10 cellular contexts compared by ENCODE assay signal in genomic region chr5:40677456-40677855, GRCh38. TPM values are rescaled to one million over a fixed set of nuclear protein-coding genes. Genes with fewer than 3 reads are reported as not detected.
DNase-seq lines count a peak whose midpoint lies in the region; ATAC-seq and TF ChIP-seq lines count a peak whose summit lies in the region.
"Had no signal": no experiment of that assay in that cellular context is flagged by ENCODE, and none has a peak within 500 bp of the region (broad histone marks: within the 10 kb centered on the region; RNA-seq: fewer than 3 reads in every experiment).

No MANE protein-coding gene starts in this region.

- 0 out of 2 replicates have a peak, but pooled peaks cover 9% of the 10 kb centered on the region for H3F3A ChIP-seq in GM23338 (replicated peaks; ENCODE audit: low read depth)

- no peaks in the 10 kb centered on the region for H3K9me2 ChIP-seq in GM23338 (ENCODE audit: insufficient read depth)

- H3K4me3 ChIP-seq in GM23338 (no peak overlapping the region), SJSA1 (peak overlapping the region; percentile 74; the same call in 1 of the 2 replicates), esophagus muscularis mucosa (peak overlapping the region in 1 of 4 donors; percentile 61), gastrocnemius medialis (no peak overlapping the region)
- H3K4me3 ChIP-seq: neural progenitor cell had no signal

- TF ChIP-seq POLR2A in esophagus muscularis mucosa (IDR thresholded peaks at IDR 0.05; ENCODE audit: low read depth) (no peak), gastrocnemius medialis (IDR thresholded peaks at IDR 0.05) (no peak), GM18505 (IDR thresholded peaks at IDR 0.05; ENCODE audit: borderline replicate concordance, extremely low read depth, insufficient read depth, insufficient read length) (no peak)

- ATAC-seq in GM23338 = no peak
- no peak for ATAC-seq in gastrocnemius medialis
- no peak for ATAC-seq in GM18505 (IDR thresholded peaks at IDR 0.05; ENCODE audit: unreplicated experiment)

- H3K36me3 Mint-ChIP-seq in GM23338 (ENCODE audit: low read depth) = no peaks in the 10 kb centered on the region
- H3K36me3 Mint-ChIP-seq: neural progenitor cell had no signal

- in situ Hi-C loops in gastrocnemius medialis (cut with MboI; ENCODE audit: low sequenced_read_pairs in 4 of 4) = loop anchor here in 3 of 4 donors (25.0 kb wide), 3 partner anchors 290 to 1090 kb away; no protein-coding TSS in a partner anchor

- H3K4me2 ChIP-seq in GM23338 = no peak overlapping the region
- H3K4me2 ChIP-seq: neural progenitor cell had no signal

- DNase-seq in GM23338 (ENCODE audit: low spot score) = no peak
- DNase-seq in SJSA1 (ENCODE audit: low read depth in 1 of 2, low spot score in 2 of 2) = no peak
- DNase-seq in esophagus muscularis mucosa (ENCODE audit: extremely low spot score) = no peak
- no peak for DNase-seq in gastrocnemius medialis
- no peak for DNase-seq in DMS53 treated with DMSO at 0.1 percent for 48 hours (lab: John Stamatoyannopoulos, UW; ENCODE audit: unreplicated experiment)
- no peak for DNase-seq in NCI-H1417 (lab: John Stamatoyannopoulos, UW)
- DNase-seq in amniotic stem cell (lab: John Stamatoyannopoulos, UW) = no peak
- DNase-seq: dorsolateral prefrontal cortex had no signal

- 0 out of 3 replicates have a peak overlapping the region, but pooled peaks have one; percentile 18 for H3K4me3 Mint-ChIP-seq in GM23338
- H3K4me3 Mint-ChIP-seq: neural progenitor cell had no signal

- H3K9me3 ChIP-seq in SJSA1 (replicated peaks) = 0 out of 2 replicates have a peak, but pooled peaks cover 6% of the 10 kb centered on the region
- no peaks in the 10 kb centered on the region for H3K9me3 ChIP-seq in esophagus muscularis mucosa
- no peaks in the 10 kb centered on the region for H3K9me3 ChIP-seq in gastrocnemius medialis

- no peak for TF ChIP-seq EP300 in esophagus muscularis mucosa (IDR thresholded peaks at IDR 0.05)

- H3K9me3 Mint-ChIP-seq in GM23338 = peaks cover 2% of the 10 kb centered on the region; the same call in 1 of the 3 replicates
- H3K9me3 Mint-ChIP-seq: neural progenitor cell had no signal

- H4K20me1 ChIP-seq in GM23338 (replicated peaks; ENCODE audit: insufficient read depth) = peaks cover 1% of the 10 kb centered on the region; the same call in 1 of the 2 replicates

- TF ChIP-seq CTCF in GM23338 (conservative IDR thresholded peaks at IDR 0.05; ENCODE audit: low read depth in 2 of 2) (no peak), esophagus muscularis mucosa (IDR thresholded peaks at IDR 0.05) (no peak), gastrocnemius medialis (IDR thresholded peaks at IDR 0.05 in 4 of 5, conservative IDR thresholded peaks at IDR 0.05 in 1 of 5) (no peak)

- peaks cover 37% of the 10 kb centered on the region for H3K27me3 ChIP-seq in GM23338 (ENCODE audit: insufficient read depth)
- H3K27me3 ChIP-seq in SJSA1 (replicated peaks) = no peaks in the 10 kb centered on the region
- H3K27me3 ChIP-seq in esophagus muscularis mucosa = peaks cover 0 to 31% (median 0%) of the 10 kb centered on the region in 4 donors
- peaks cover 23 to 37% (median 31%) of the 10 kb centered on the region in 3 donors for H3K27me3 ChIP-seq in gastrocnemius medialis

- no peaks in the 10 kb centered on the region for H3K79me2 ChIP-seq in GM23338 (replicated peaks; ENCODE audit: insufficient read depth)

- no peaks in the 10 kb centered on the region for H3K36me3 ChIP-seq in GM23338 (ENCODE audit: insufficient read depth)
- H3K36me3 ChIP-seq in SJSA1 = peaks cover 24% of the 10 kb centered on the region
- H3K36me3 ChIP-seq in esophagus muscularis mucosa = no peaks in the 10 kb centered on the region
- H3K36me3 ChIP-seq in gastrocnemius medialis = no peaks in the 10 kb centered on the region
- H3K36me3 ChIP-seq: neural progenitor cell had no signal

- H2AFZ ChIP-seq in GM23338 = no peak overlapping the region
- H2AFZ ChIP-seq: neural progenitor cell had no signal

- WGBS in esophagus muscularis mucosa = 52% methylated on average over 2 of the region's 2 CpGs

- H3K27ac Mint-ChIP-seq in GM23338 = no peak overlapping the region
- H3K27ac Mint-ChIP-seq: neural progenitor cell had no signal

- peaks cover 32% of the 10 kb centered on the region for H3K27me3 Mint-ChIP-seq in GM23338 (ENCODE audit: insufficient read depth, low read depth, poor library complexity)

- peaks cover 35% of the 10 kb centered on the region for H3K4me1 Mint-ChIP-seq in GM23338

- H3K4me1 ChIP-seq in GM23338 (ENCODE audit: insufficient read depth) = peaks cover 16% of the 10 kb centered on the region
- H3K4me1 ChIP-seq in SJSA1 (replicated peaks) = peaks cover 51% of the 10 kb centered on the region
- peaks cover 7 to 59% (median 46%) of the 10 kb centered on the region in 4 donors for H3K4me1 ChIP-seq in esophagus muscularis mucosa
- peaks cover 9 to 20% of the 10 kb centered on the region in 2 donors for H3K4me1 ChIP-seq in gastrocnemius medialis

- H3K27ac ChIP-seq in GM23338 (ENCODE audit: low read depth) (no peak overlapping the region), SJSA1 (peak overlapping the region; percentile 95), esophagus muscularis mucosa (replicated peaks in 1 of 4) (peak overlapping the region; percentile 82 to 86 (median 86)), gastrocnemius medialis (peak overlapping the region; percentile 1 to 87 (median 49))
- H3K27ac ChIP-seq: neural progenitor cell had no signal

- intact Hi-C loops in esophagus muscularis mucosa (cut with DNase I) = no loop called here
- intact Hi-C loops in gastrocnemius medialis (cut with DNase I; ENCODE audit: low total_unique reads) = loop anchor here (5.0 kb wide), 1 partner anchor 80 kb away; the partner anchor contains the start of gene TTC33

TF ChIP-seq in GM23338, 12 proteins besides CTCF, POLR2A, EP300 and RAD21:
- TF ChIP-seq JUNB (IDR thresholded peaks at IDR 0.05; ENCODE audit: unreplicated experiment) (no peak), NANOG (IDR thresholded peaks at IDR 0.05; ENCODE audit: borderline replicate concordance) (no peak), ZNF331 (CRISPR knock-in tag; IDR thresholded peaks at IDR 0.05; ENCODE audit: low read depth) (no peak), EZH2 (IDR thresholded peaks at IDR 0.05; ENCODE audit: low read depth, unreplicated experiment) (no peak)
- TF ChIP-seq, protein P1, sequence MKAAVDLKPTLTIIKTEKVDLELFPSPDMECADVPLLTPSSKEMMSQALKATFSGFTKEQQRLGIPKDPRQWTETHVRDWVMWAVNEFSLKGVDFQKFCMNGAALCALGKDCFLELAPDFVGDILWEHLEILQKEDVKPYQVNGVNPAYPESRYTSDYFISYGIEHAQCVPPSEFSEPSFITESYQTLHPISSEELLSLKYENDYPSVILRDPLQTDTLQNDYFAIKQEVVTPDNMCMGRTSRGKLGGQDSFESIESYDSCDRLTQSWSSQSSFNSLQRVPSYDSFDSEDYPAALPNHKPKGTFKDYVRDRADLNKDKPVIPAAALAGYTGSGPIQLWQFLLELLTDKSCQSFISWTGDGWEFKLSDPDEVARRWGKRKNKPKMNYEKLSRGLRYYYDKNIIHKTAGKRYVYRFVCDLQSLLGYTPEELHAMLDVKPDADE (IDR thresholded peaks at IDR 0.05) = no peak

RNA-seq across cellular contexts. Expression of gene PTGER4, which starts 2.3 kb away (rescaled TPM):
- total RNA-seq in GM23338 (2014; rRNA removed; shearing (Covaris generic)) = 4.4 and 4.7 TPM in 2 replicates
- 0.82 and 1.1 TPM in 2 replicates for polyA plus RNA-seq in GM23338 (2016; fragmentation: Nextera tagmentation; extraction: Ambion mirVana)
- total RNA-seq in SJSA1 (2014; rRNA removed; shearing (Covaris generic)) = 22.5 and 27.6 TPM in 2 replicates
- total RNA-seq in esophagus muscularis mucosa (10 to 100 TPM; 13.3 to 44.6 (median 27.9) TPM), gastrocnemius medialis (10 to 100 TPM in 1 of 4 donors, 1 to 10 TPM in 3; 4.2 to 11.2 (median 7.4) TPM)
